11 cellular contexts compared by ENCODE assay signal in genomic region chr16:8887952-8888560, GRCh38. TPM values are rescaled to one million over a fixed set of nuclear protein-coding genes. Genes with fewer than 3 reads are reported as not detected.
DNase-seq lines count a peak whose midpoint lies in the region; TF ChIP-seq lines count a peak whose summit lies in the region.
"Had no signal": no experiment of that assay in that cellular context is flagged by ENCODE, and none has a peak within 500 bp of the region (broad histone marks: within the 10 kb centered on the region; RNA-seq: fewer than 3 reads in every experiment).

No MANE protein-coding gene starts in this region.

- no peaks in the 10 kb centered on the region for H3K4me1 ChIP-seq in mesendoderm (ENCODE audit: control insufficient read depth, low read depth, low read length)

- H4K8ac ChIP-seq in mesendoderm (ENCODE audit: low read depth, low read length): no peak overlapping the region

- H3K27me3 ChIP-seq in BJ (ENCODE audit: control insufficient read depth, insufficient read depth, low read length) (no peaks in the 10 kb centered on the region), mesendoderm (ENCODE audit: insufficient read depth, low read length, poor library complexity) (no peaks in the 10 kb centered on the region)

- no peaks in the 10 kb centered on the region for H3K79me1 ChIP-seq in mesendoderm (ENCODE audit: low read length)

- no peak overlapping the region for H3K9ac ChIP-seq in mesendoderm (ENCODE audit: low read length)

- no CpG with 5 or more reads among the region's 16 CpGs for WGBS in mesendoderm (ENCODE audit: extremely low coverage, insufficient coverage, low lambda C conversion rate)

- no peak overlapping the region for H2BK5ac ChIP-seq in mesendoderm (ENCODE audit: low read length)

- POLR2A ChIA-PET in BJ (lab: Charles Lee): no interaction called here

- TF ChIP-seq CTCF in BJ (IDR thresholded peaks at IDR 0.05; ENCODE audit: insufficient read depth, low read depth, low read length): no peak
- no peak for TF ChIP-seq CTCF in foreskin fibroblast (IDR thresholded peaks at IDR 0.05; ENCODE audit: low read depth, low read length)

- no peaks in the 10 kb centered on the region for H3K79me2 ChIP-seq in mesendoderm (ENCODE audit: control insufficient read depth, insufficient read depth, low read length)

- no peak overlapping the region for H2AK5ac ChIP-seq in mesendoderm (ENCODE audit: low read length)

- H3K4me3 ChIP-seq in BJ (ENCODE audit: low read depth, low read length): no peak overlapping the region
- H3K4me3 ChIP-seq in foreskin fibroblast (ENCODE audit: low read depth in 1 of 2, low read length in 2 of 2): no peak overlapping the region
- no peak overlapping the region for H3K4me3 ChIP-seq in mesendoderm (ENCODE audit: low read length)

- H3K23ac ChIP-seq in mesendoderm (ENCODE audit: low read length): no peak overlapping the region

- H3K36me3 ChIP-seq in BJ (ENCODE audit: control insufficient read depth, insufficient read depth, low read length) (peaks cover 7% of the 10 kb centered on the region), mesendoderm (ENCODE audit: control insufficient read depth, insufficient read depth, low read length) (peaks cover 11% of the 10 kb centered on the region)

- peak; percentile 29 for DNase-seq in BJ (ENCODE audit: low read depth)
- peak; percentile 31 for DNase-seq in RKO (ENCODE audit: low spot score)
- peak; percentile 83 to 86 for DNase-seq in foreskin fibroblast
- DNase-seq in occipital lobe (lab: John Stamatoyannopoulos, UW): peak; percentile 70
- no peak for DNase-seq in stimulated activated CD4-positive, alpha-beta T cell treated with anti-CD3 and anti-CD28 coated beads, Interleukin-4, amount 100 ng/mL, for 4 hours
- no peak for DNase-seq in mesendoderm
- DNase-seq in activated naive CD4-positive, alpha-beta T cell treated with anti-CD3 and anti-CD28 coated beads, Interleukin-2, amount 50 U/mL, for 16 hours: no peak
- no peak for DNase-seq in HuH-7.5 (ENCODE audit: low spot score)
- DNase-seq: activated CD4-positive, alpha-beta memory T cell treated with anti-CD3 and anti-CD28 coated beads, Interleukin-2, amount 10 ng/mL, durations not matched to agents 7 days and 5 days; stimulated activated naive CD4-positive, alpha-beta T cell had no signal

- no peak overlapping the region for H3K27ac ChIP-seq in mesendoderm (ENCODE audit: low read depth, low read length)

- no peak overlapping the region for H3K18ac ChIP-seq in mesendoderm (ENCODE audit: low read length)

- no peak overlapping the region for H2BK15ac ChIP-seq in mesendoderm (replicated peaks; ENCODE audit: low read depth)

- H4K5ac ChIP-seq in mesendoderm (ENCODE audit: low read length): no peak overlapping the region

- no peak overlapping the region for H3K4ac ChIP-seq in mesendoderm (ENCODE audit: low read depth, low read length)

- CTCF ChIA-PET in BJ (lab: Yijun Ruan, JAX): interaction anchor here (0.9 to 2.9 kb wide), 4 partner anchors 9 to 319 kb away, joined by 3 to 6 read pairs (median 3); no protein-coding TSS in a partner anchor

- no peak overlapping the region for H3K56ac ChIP-seq in mesendoderm (ENCODE audit: low read length)

- no peak overlapping the region for H3K4me2 ChIP-seq in mesendoderm (ENCODE audit: low read length)

- H2BK120ac ChIP-seq in mesendoderm (ENCODE audit: low read depth, low read length): no peak overlapping the region

RNA-seq across cellular contexts. Expression of gene LITAFD, which starts 5.9 kb away (rescaled TPM):
- not detected in 2 replicates for polyA plus RNA-seq in BJ (2011; rRNA removed)
- not detected in 2 replicates for polyA minus RNA-seq in BJ (2011; rRNA and poly(A)+ RNA removed)
- total RNA-seq in occipital lobe: not detected
- not detected for polyA plus RNA-seq in mesendoderm (2013, experiment 1 of 2)
- not detected for polyA plus RNA-seq in mesendoderm (2013, experiment 2 of 2)
- total RNA-seq: activated CD4-positive, alpha-beta memory T cell treated with anti-CD3 and anti-CD28 coated beads, Interleukin-2, amount 10 ng/mL, durations not matched to agents 7 days and 5 days; skeletal muscle tissue had no signal

RNA-seq across cellular contexts. Expression of gene CARHSP1, which starts 19.2 kb away (rescaled TPM):
- polyA plus RNA-seq in BJ (2011; rRNA removed): 88.0 and 119 TPM in 2 replicates
- 60.0 and 111 TPM in 2 replicates for polyA minus RNA-seq in BJ (2011; rRNA and poly(A)+ RNA removed)
- total RNA-seq in occipital lobe: 189 TPM
- polyA plus RNA-seq in mesendoderm (2013, experiment 1 of 2): 81.0 TPM
- 79.6 TPM for polyA plus RNA-seq in mesendoderm (2013, experiment 2 of 2)

Comparison
In these comparisons a context has a peak if more than half of its experiments do, and no peak if none do; other contexts are left out.
1. DNase-seq: peak in BJ (single experiment), RKO (single experiment), foreskin fibroblast (2 of 2) and occipital lobe (single experiment); none in stimulated activated CD4-positive, alpha-beta T cell treated with anti-CD3 and anti-CD28 coated beads, Interleukin-4, amount 100 ng/mL, for 4 hours (0 of 2), mesendoderm (single experiment), activated naive CD4-positive, alpha-beta T cell treated with anti-CD3 and anti-CD28 coated beads, Interleukin-2, amount 50 U/mL, for 16 hours (single experiment) and HuH-7.5 (single experiment).